8 cellular contexts compared by ENCODE assay signal in genomic region chr12:8890313-8891084, GRCh38. TPM values are rescaled to one million over a fixed set of nuclear protein-coding genes. Genes with fewer than 3 reads are reported as not detected.
DNase-seq lines count a peak whose midpoint lies in the region; ATAC-seq, FAIRE-seq and TF ChIP-seq lines count a peak whose summit lies in the region.

No MANE protein-coding gene starts in this region.

- no peaks in the 10 kb centered on the region for H3K27me3 ChIP-seq in mammary epithelial cell (ENCODE audit: insufficient read depth, low read length)

- 17% methylated on average over 12 of the region's 14 CpGs for WGBS in mammary epithelial cell (ENCODE audit: low coverage, missing lambda C conversion rate)

- DNase-seq in NCI-H446 (lab: John Stamatoyannopoulos, UW) = peak; percentile 10 to 54
- no peak for DNase-seq in NCI-H446 treated with DMSO at 0.1 percent for 48 hours (lab: John Stamatoyannopoulos, UW)
- DNase-seq in LHCN-M2 (ENCODE audit: low read depth) = peak; percentile 33
- peak; percentile 15 for DNase-seq in UCSD-AML1 (lab: John Stamatoyannopoulos, UW; ENCODE audit: unreplicated experiment)
- peak; percentile 17 for DNase-seq in mammary epithelial cell
- DNase-seq in kidney = no peak
- DNase-seq in stimulated activated CD4-positive, alpha-beta T cell treated with anti-CD3 and anti-CD28 coated beads, Interleukin-1b, Interleukin-23, amount 100 ng/mL, for 48 hours = peak; percentile 37

- ATAC-seq in HG02840 (IDR thresholded peaks at IDR 0.05; ENCODE audit: low FRiP score, unreplicated experiment) = no peak

- BruUV-seq in mammary epithelial cell (replicated peaks; lab: Mats Ljungman, UMichigan) = no TSS peak

- intact Hi-C loops in mammary epithelial cell (cut with micrococcal nuclease) = loop anchor here (1.0 to 10.0 kb wide), 5 partner anchors 110 to 346 kb away; no protein-coding TSS in a partner anchor
- intact Hi-C loops in kidney (cut with DNase I) = no loop called here

- H3K79me2 ChIP-seq in mammary epithelial cell (ENCODE audit: insufficient read depth, low read length) = no peaks in the 10 kb centered on the region

- in situ Hi-C loops in mammary epithelial cell (cut with MboI; ENCODE audit: low sequenced_read_pairs in 2 of 2) = no loop called here

- CTCF ChIA-PET in mammary epithelial cell (lab: Charles Lee; ENCODE audit: low non-redundant PET) = interaction anchor here (0.5 to 0.7 kb wide), 9 partner anchors 20 to 281 kb away, joined by 3 to 15 read pairs (median 5); partner anchors contain the start of gene A2ML1

- TF ChIP-seq CTCF in mammary epithelial cell (conservative IDR thresholded peaks at IDR 0.05 in 1 of 2, IDR thresholded peaks at IDR 0.05 in 1 of 2; ENCODE audit: extremely low read depth in 1 of 2, insufficient read depth in 1 of 2, low read depth in 1 of 2, low read length in 2 of 2) = peak; percentile 63 to 84
- TF ChIP-seq CTCF in kidney (IDR thresholded peaks at IDR 0.05; ENCODE audit: borderline replicate concordance, extremely low read depth, insufficient read depth) = peak; percentile 87

- H3K9ac ChIP-seq in mammary epithelial cell (ENCODE audit: insufficient read depth, low read length) (peak overlapping the region; percentile 49), kidney (ENCODE audit: low read length in 2 of 2) (peak overlapping the region; percentile 55 to 76)

- H3K9me3 ChIP-seq in mammary epithelial cell (replicated peaks; ENCODE audit: insufficient read depth, low read length) (no peaks in the 10 kb centered on the region), kidney (ENCODE audit: control insufficient read depth in 1 of 2, low read length in 2 of 2) (no peaks in the 10 kb centered on the region)

- dilution Hi-C loops in mammary epithelial cell (cut with HindIII; ENCODE audit: low sequenced_read_pairs) = no loop called here

- H3K36me3 ChIP-seq in mammary epithelial cell (ENCODE audit: insufficient read depth, low read length) = no peaks in the 10 kb centered on the region
- H3K36me3 ChIP-seq in kidney (ENCODE audit: control insufficient read depth in 1 of 2, insufficient read depth in 2 of 2, low read length in 2 of 2) = no peaks in the 10 kb centered on the region

- H3K4me3 ChIP-seq in mammary epithelial cell (replicated peaks in 1 of 3; ENCODE audit: insufficient read depth in 1 of 3, low read depth in 2 of 3, low read length in 3 of 3) (peak overlapping the region; percentile 47 to 69 (median 48)), kidney (ENCODE audit: low read length in 2 of 2) (peak overlapping the region; percentile 73 to 95)

- peak; percentile 42 for FAIRE-seq in kidney (lab: Jason Lieb, UNC)

- H3K4me1 ChIP-seq in mammary epithelial cell (ENCODE audit: insufficient read depth, low read length) (no peaks in the 10 kb centered on the region), kidney (ENCODE audit: control insufficient read depth in 1 of 2, insufficient read depth in 1 of 2, low read depth in 1 of 2, low read length in 2 of 2) (no peaks in the 10 kb centered on the region)

- H2AFZ ChIP-seq in mammary epithelial cell (ENCODE audit: low read depth, low read length) = peak overlapping the region; percentile 84

- peak overlapping the region; percentile 69 for H3K4me2 ChIP-seq in mammary epithelial cell (ENCODE audit: insufficient read depth, low read depth, low read length)

- no peaks in the 10 kb centered on the region for H4K20me1 ChIP-seq in mammary epithelial cell (ENCODE audit: insufficient read depth, low read length)

- H3K27ac ChIP-seq in mammary epithelial cell (ENCODE audit: insufficient read depth, low read depth, low read length) (no peak overlapping the region), kidney (ENCODE audit: low read depth in 2 of 2, low read length in 2 of 2) (no peak overlapping the region)

RNA-seq across cellular contexts. Expression of gene PHC1, which starts 23.8 kb away (rescaled TPM):
- total RNA-seq in LHCN-M2 (2014; rRNA removed) = 11.6 and 18.7 TPM in 2 replicates
- polyA plus RNA-seq in LHCN-M2 (2012) = 11.0 TPM
- 10 to 100 TPM; 13.0 to 16.0 TPM for total RNA-seq in mammary epithelial cell
- polyA plus RNA-seq in mammary epithelial cell = 12.1 TPM
- polyA minus RNA-seq in mammary epithelial cell = 10.3 TPM
- total RNA-seq in kidney = 41.0 TPM
- polyA plus RNA-seq in kidney (ENCODE audit: insufficient read depth, low read depth, low replicate concordance) = 12.5 TPM

RNA-seq across cellular contexts. Expression of gene M6PR, which starts 58.9 kb away (rescaled TPM):
- 149 and 156 TPM in 2 replicates for total RNA-seq in LHCN-M2 (2014; rRNA removed)
- polyA plus RNA-seq in LHCN-M2 (2012) = 92.1 TPM
- 100 to 1,000 TPM; 117 to 165 TPM for total RNA-seq in mammary epithelial cell
- polyA plus RNA-seq in mammary epithelial cell = 108 TPM
- 319 TPM for polyA minus RNA-seq in mammary epithelial cell
- total RNA-seq in kidney = 165 TPM
- polyA plus RNA-seq in kidney (ENCODE audit: insufficient read depth, low read depth, low replicate concordance) = 84.7 TPM

Comparison
In these comparisons a context has a peak if more than half of its experiments do, and no peak if none do; other contexts are left out.
1. DNase-seq: peak in NCI-H446 (2 of 2), LHCN-M2 (single experiment), UCSD-AML1 (single experiment), mammary epithelial cell (single experiment) and stimulated activated CD4-positive, alpha-beta T cell treated with anti-CD3 and anti-CD28 coated beads, Interleukin-1b, Interleukin-23, amount 100 ng/mL, for 48 hours (single experiment); none in NCI-H446 treated with DMSO at 0.1 percent for 48 hours (single experiment) and kidney (single experiment).